ENCODE assay signal across 9 cellular contexts in the genomic region with DNA sequence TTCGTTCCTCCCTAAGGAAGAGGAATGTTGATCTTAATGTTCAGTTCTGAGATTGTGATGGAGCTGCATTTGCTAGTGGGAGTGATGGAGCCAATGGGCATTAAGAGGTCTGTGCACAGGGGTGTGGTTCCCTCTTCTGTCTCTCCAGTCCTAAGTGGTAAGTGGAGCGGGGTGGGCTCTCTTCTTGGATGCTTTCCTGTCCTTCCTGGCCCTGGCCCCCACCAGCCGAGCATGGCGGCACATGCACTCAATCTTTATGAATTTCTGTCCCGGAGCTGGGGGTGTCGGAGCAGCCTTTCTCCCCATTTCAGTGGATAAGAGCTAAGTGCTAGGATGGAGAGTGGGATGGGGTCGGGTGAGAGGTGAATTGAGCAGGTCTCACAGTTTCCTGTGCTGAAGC. TPM values are rescaled to one million over a fixed set of nuclear protein-coding genes. Genes with fewer than 3 reads are reported as not detected.
"Had no signal": no experiment of that assay in that cellular context is flagged by ENCODE, and none has a peak within 500 bp of the region (broad histone marks: within the 10 kb centered on the region; RNA-seq: fewer than 3 reads in every experiment).

No MANE protein-coding gene starts in this region.

- ATAC-seq: HCT116, K562 had no signal

- H3K27ac Mint-ChIP-seq: HFFc6 had no signal

- H3K9me3 ChIP-seq: HAP-1 had no signal

- H3K9ac ChIP-seq: GM23248 had no signal

- H3K36me3 ChIP-seq: HAP-1 had no signal

- H2AFZ ChIP-seq: GM23248 had no signal

- H3K27ac ChIP-seq: GM23248, HL-60 had no signal

- H3K4me3 Mint-ChIP-seq: HFFc6 had no signal

- H3K9me3 Mint-ChIP-seq: HFFc6 had no signal

- DNase-seq: GM23248, GOT3, H7, HFFc6, IMR-90 had no signal

- H3K4me3 ChIP-seq: GM23248, HAP-1, K562 had no signal

RNA-seq across cellular contexts. Expression of a gene that starts 37.6 kb away (rescaled TPM):
- total RNA-seq: K562 had no signal
